Comparison of ENCODE assay signal across 30 cellular contexts in the genomic region with DNA sequence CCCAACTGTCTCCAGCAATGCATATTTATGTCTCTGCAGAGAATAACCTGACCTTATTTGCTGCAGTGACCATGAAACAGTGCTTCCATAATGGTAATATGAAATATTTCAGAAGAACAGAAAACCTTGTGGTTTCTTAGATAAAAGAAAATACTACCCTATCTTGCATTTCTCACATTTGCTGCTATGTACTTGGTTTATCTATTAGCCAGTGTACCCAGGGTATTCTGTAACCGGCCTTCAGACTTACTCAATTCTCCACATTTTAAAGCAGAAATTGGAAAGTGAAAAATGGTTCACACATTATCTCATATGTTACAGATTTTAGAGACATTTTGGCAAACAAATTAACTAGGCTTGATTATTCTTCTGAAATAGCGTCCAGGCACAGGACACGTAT. TPM values are rescaled to one million over a fixed set of nuclear protein-coding genes. Genes with fewer than 3 reads are reported as not detected.
DNase-seq lines count a peak whose midpoint lies in the region; TF ChIP-seq lines count a peak whose summit lies in the region.
"Had no signal": no experiment of that assay in that cellular context is flagged by ENCODE, and none has a peak within 500 bp of the region (broad histone marks: within the 10 kb centered on the region; RNA-seq: fewer than 3 reads in every experiment).

No MANE protein-coding gene starts in this region.

- intact Hi-C loops in mammary epithelial cell (cut with micrococcal nuclease) (loop anchor here (5.0 kb wide), 1 partner anchor 40 kb away; no protein-coding TSS in a partner anchor), MCF 10A (cut with micrococcal nuclease) (no loop called here)

- H3K27ac ChIP-seq in mammary epithelial cell (ENCODE audit: insufficient read depth, low read depth, low read length), result peak overlapping the region; percentile 98
- H3K27ac ChIP-seq: 22Rv1, C4-2B, Peyer's patch, SK-N-MC had no signal

- dilution Hi-C loops in mammary epithelial cell (cut with HindIII; ENCODE audit: low sequenced_read_pairs), result no loop called here

- DNase-seq in mammary epithelial cell, result no peak
- no peak for DNase-seq in MCF 10A (ENCODE audit: unreplicated experiment)
- DNase-seq in amniotic epithelial cell (ENCODE audit: low read depth), result peak; percentile 82
- peak; percentile 5 for DNase-seq in fibroblast of the aortic adventitia (ENCODE audit: low read depth)
- no peak for DNase-seq in LoVo (ENCODE audit: low spot score)
- no peak for DNase-seq in EL
- DNase-seq in NOMO-1 treated with dmso at 0.1 percent for 144 hours (lab: John Stamatoyannopoulos, UW; ENCODE audit: unreplicated experiment), result no peak
- DNase-seq in NCI-H128 (lab: John Stamatoyannopoulos, UW; ENCODE audit: unreplicated experiment), result no peak
- DNase-seq: CD8-positive, alpha-beta T cell; DMS 273 treated with DMSO at 0.1 percent for 48 hours; DMS79; GF-D8; HFFc6; KBM-7; MM.1S; NCI-H1417 treated with DMSO at 0.1 percent for 48 hours; NCI-H187; NCI-H2107; NCI-H446; NCI-H524 treated with DMSO at 0.1 percent for 48 hours; NCI-H774; NK-92 treated with Interleukin-12 subunit alpha and Interleukin-12 subunit beta, amount 100 ng/mL, for 24 hours; Peyer's patch; SIG-M5 had no signal

- H2AFZ ChIP-seq in mammary epithelial cell (ENCODE audit: low read depth, low read length), result no peak overlapping the region
- H2AFZ ChIP-seq: GM23338 had no signal

- POLR2A ChIA-PET in MCF 10A (lab: Yijun Ruan, JAX), result no interaction called here

- peaks cover 5% of the 10 kb centered on the region for H3K36me3 Mint-ChIP-seq in MCF 10A (ENCODE audit: insufficient read depth, unreplicated experiment)
- H3K36me3 Mint-ChIP-seq: CD8-positive, alpha-beta T cell had no signal

- no peaks in the 10 kb centered on the region for H3K27me3 ChIP-seq in mammary epithelial cell (ENCODE audit: insufficient read depth, low read length)
- H3K27me3 ChIP-seq: Peyer's patch had no signal

- H4K20me1 ChIP-seq in mammary epithelial cell (ENCODE audit: insufficient read depth, low read length), result no peaks in the 10 kb centered on the region

- TF ChIP-seq CTCF in mammary epithelial cell (conservative IDR thresholded peaks at IDR 0.05 in 1 of 2, IDR thresholded peaks at IDR 0.05 in 1 of 2; ENCODE audit: extremely low read depth in 1 of 2, insufficient read depth in 1 of 2, low read depth in 1 of 2, low read length in 2 of 2), result no peak
- TF ChIP-seq CTCF in MCF 10A (IDR thresholded peaks at IDR 0.05; ENCODE audit: unreplicated experiment), result no peak
- no peak for TF ChIP-seq CTCF in fibroblast of the aortic adventitia (IDR thresholded peaks at IDR 0.05; ENCODE audit: insufficient read depth, low read length)

- no peaks in the 10 kb centered on the region for H3K9me3 Mint-ChIP-seq in MCF 10A (ENCODE audit: unreplicated experiment)
- H3K9me3 Mint-ChIP-seq: CD8-positive, alpha-beta T cell; GM23338; HFFc6 had no signal

- no peaks in the 10 kb centered on the region for H3K79me2 ChIP-seq in mammary epithelial cell (ENCODE audit: insufficient read depth, low read length)

- H3K4me3 ChIP-seq in mammary epithelial cell (replicated peaks in 1 of 3; ENCODE audit: insufficient read depth in 1 of 3, low read depth in 2 of 3, low read length in 3 of 3) (no peak overlapping the region), fibroblast of the aortic adventitia (ENCODE audit: low read depth, low read length) (no peak overlapping the region)
- H3K4me3 ChIP-seq: GM23338, HAP-1, Peyer's patch, SK-N-MC had no signal

- CTCF ChIA-PET in mammary epithelial cell (lab: Charles Lee; ENCODE audit: low non-redundant PET), result no interaction called here
- CTCF ChIA-PET in MCF 10A (lab: Yijun Ruan, JAX), result no interaction called here

- H3K36me3 ChIP-seq in mammary epithelial cell (ENCODE audit: insufficient read depth, low read length), result no peaks in the 10 kb centered on the region
- H3K36me3 ChIP-seq: HAP-1, Peyer's patch had no signal

- no peaks in the 10 kb centered on the region for H3K9me3 ChIP-seq in mammary epithelial cell (replicated peaks; ENCODE audit: insufficient read depth, low read length)
- H3K9me3 ChIP-seq: HAP-1, Peyer's patch had no signal

- in situ Hi-C loops in mammary epithelial cell (cut with MboI; ENCODE audit: low sequenced_read_pairs in 2 of 2), result no loop called here

- BruUV-seq in mammary epithelial cell (replicated peaks; lab: Mats Ljungman, UMichigan), result no TSS peak
- BruUV-seq in MCF 10A (replicated peaks; lab: Mats Ljungman, UMichigan), result no TSS peak

- H3K9ac ChIP-seq in mammary epithelial cell (ENCODE audit: insufficient read depth, low read length), result no peak overlapping the region

- peaks cover 47% of the 10 kb centered on the region for H3K4me1 ChIP-seq in mammary epithelial cell (ENCODE audit: insufficient read depth, low read length)
- H3K4me1 ChIP-seq: Peyer's patch had no signal

- WGBS in mammary epithelial cell (ENCODE audit: low coverage, missing lambda C conversion rate), result 96% methylated on average over 3 of the region's 3 CpGs

- H3K27me3 Mint-ChIP-seq in MCF 10A (ENCODE audit: insufficient read depth, unreplicated experiment), result no peaks in the 10 kb centered on the region
- H3K27me3 Mint-ChIP-seq: B cell had no signal

- peaks cover 17% of the 10 kb centered on the region for H3K4me1 Mint-ChIP-seq in MCF 10A (ENCODE audit: insufficient read depth, unreplicated experiment)
- H3K4me1 Mint-ChIP-seq: B cell had no signal

- H3K4me2 ChIP-seq in mammary epithelial cell (ENCODE audit: insufficient read depth, low read depth, low read length), result no peak overlapping the region
- H3K4me2 ChIP-seq: GM23338 had no signal

- H3K27ac Mint-ChIP-seq in MCF 10A (ENCODE audit: low read depth, unreplicated experiment), result no peak overlapping the region
- H3K27ac Mint-ChIP-seq: B cell; CD8-positive, alpha-beta T cell; GM23338 had no signal

- H3K4me3 Mint-ChIP-seq in MCF 10A (ENCODE audit: unreplicated experiment), result no peak overlapping the region
- H3K4me3 Mint-ChIP-seq: B cell; CD8-positive, alpha-beta T cell; GM23338; HFFc6 had no signal

RNA-seq across cellular contexts. Expression of a gene that starts 57.9 kb away (rescaled TPM):
- 10 to 100 TPM; 20.8 to 22.7 TPM for total RNA-seq in mammary epithelial cell
- polyA plus RNA-seq in mammary epithelial cell, result 11.9 TPM
- 35.7 TPM for polyA minus RNA-seq in mammary epithelial cell
- total RNA-seq in MCF 10A (2022), result 35.9 and 38.6 TPM in 2 replicates
- 37.4 and 65.5 TPM in 2 replicates for total RNA-seq in fibroblast of the aortic adventitia (ENCODE audit: low replicate concordance)

Comparison
In these comparisons a context has a peak if more than half of its experiments do, and no peak if none do; other contexts are left out.
1. DNase-seq: peak in amniotic epithelial cell (single experiment) and fibroblast of the aortic adventitia (single experiment); none in mammary epithelial cell (single experiment), MCF 10A (single experiment), LoVo (single experiment), EL (single experiment), NOMO-1 treated with dmso at 0.1 percent for 144 hours (single experiment) and NCI-H128 (single experiment).